In genomic region chr12:112992541-112993398, GRCh38 we compare ENCODE assay signal across 8 cellular contexts. TPM values are rescaled to one million over a fixed set of nuclear protein-coding genes. Genes with fewer than 3 reads are reported as not detected.
A peak's percentile ranks its signal among the peaks of the same experiment; 100 is the strongest.
DNase-seq lines count a peak whose midpoint lies in the region; ATAC-seq and TF ChIP-seq lines count a peak whose summit lies in the region.

No MANE protein-coding gene starts in this region.

- no peak overlapping the region for H3K4me2 ChIP-seq in hepatocyte

- DNase-seq in GM06990 (ENCODE audit: extremely low read depth, insufficient read length) (peak; percentile 24), NAMALWA (ENCODE audit: low spot score) (peak; percentile 88), SW480 (ENCODE audit: low spot score) (peak; percentile 58), ascending aorta (ENCODE audit: low spot score in 2 of 2) (peak in 1 of 2 donors; percentile 65), hepatocyte (ENCODE audit: low spot score) (peak; percentile 59), spleen (no peak)

- H3K27me3 ChIP-seq in GM06990 (replicated peaks; ENCODE audit: control insufficient read depth, insufficient read depth, low read length), result no peaks in the 10 kb centered on the region
- H3K27me3 ChIP-seq in ascending aorta, result no peaks in the 10 kb centered on the region
- peaks cover 3% of the 10 kb centered on the region for H3K27me3 ChIP-seq in hepatocyte
- H3K27me3 ChIP-seq in spleen (replicated peaks in 1 of 7), result no peaks in the 10 kb centered on the region

- H3K4me1 ChIP-seq in ascending aorta (no peaks in the 10 kb centered on the region), hepatocyte (ENCODE audit: insufficient read depth) (no peaks in the 10 kb centered on the region), spleen (peaks cover 0 to 23% (median 8%) of the 10 kb centered on the region in 6 donors)

- H2AFZ ChIP-seq in hepatocyte, result no peak overlapping the region

- no peaks in the 10 kb centered on the region for H3K9me2 ChIP-seq in hepatocyte (replicated peaks; ENCODE audit: insufficient read depth)

- H3K79me2 ChIP-seq in hepatocyte, result no peaks in the 10 kb centered on the region

- WGBS in hepatocyte (ENCODE audit: low lambda C conversion rate, missing lambda C conversion rate), result 5% methylated on average over 2 of the region's 2 CpGs
- WGBS in spleen, 5 donors, result 6 to 32% (median 30%) methylated on average over 2 of the region's 2 CpGs

- intact Hi-C loops in ascending aorta (cut with DNase I) (no loop called here), spleen (cut with DNase I; ENCODE audit: low total_unique reads) (loop anchor here (2.0 kb wide), 1 partner anchor 38 kb away; no protein-coding TSS in a partner anchor)

- no peak overlapping the region for H3K4me3 ChIP-seq in GM06990 (replicated peaks; ENCODE audit: low read depth, low read length)
- no peak overlapping the region for H3K4me3 ChIP-seq in ascending aorta
- H3K4me3 ChIP-seq in hepatocyte, result no peak overlapping the region
- no peak overlapping the region for H3K4me3 ChIP-seq in spleen

- H4K20me1 ChIP-seq in hepatocyte (ENCODE audit: insufficient read depth, poor library complexity, severe bottlenecking), result no peaks in the 10 kb centered on the region

- H3K9me3 ChIP-seq in ascending aorta, result no peaks in the 10 kb centered on the region
- H3K9me3 ChIP-seq in hepatocyte (ENCODE audit: low read depth), result no peaks in the 10 kb centered on the region
- H3K9me3 ChIP-seq in spleen, result no peaks in the 10 kb centered on the region

- TF ChIP-seq CTCF in GM06990 (IDR thresholded peaks at IDR 0.05; ENCODE audit: insufficient read depth, low read length, poor library complexity, severe bottlenecking) (peak; percentile 94), ascending aorta (IDR thresholded peaks at IDR 0.05) (peak; percentile 43 to 67 (median 62)), hepatocyte (IDR thresholded peaks at IDR 0.05; ENCODE audit: poor library complexity) (peak; percentile 77), spleen (IDR thresholded peaks at IDR 0.05 in 8 of 11, conservative IDR thresholded peaks at IDR 0.05 in 3 of 11) (peak; percentile 55 to 94 (median 87))

- no peak for TF ChIP-seq POLR2A in spleen (IDR thresholded peaks at IDR 0.05)

- H3K27ac ChIP-seq in ascending aorta, result no peak overlapping the region
- no peak overlapping the region for H3K27ac ChIP-seq in hepatocyte
- peak overlapping the region in 1 of 8 donors; percentile 12 for H3K27ac ChIP-seq in spleen

- H3K36me3 ChIP-seq in GM06990 (ENCODE audit: control insufficient read depth, insufficient read depth, low read length) (peaks cover 40% of the 10 kb centered on the region), ascending aorta (peaks cover 4 to 5% of the 10 kb centered on the region in 2 donors), hepatocyte (replicated peaks; ENCODE audit: insufficient read depth, low read depth) (no peaks in the 10 kb centered on the region), spleen (peaks cover 2 to 95% (median 55%) of the 10 kb centered on the region in 6 donors)

- ATAC-seq in HG03439 (IDR thresholded peaks at IDR 0.05; ENCODE audit: unreplicated experiment) (no peak), GM19467 (IDR thresholded peaks at IDR 0.05; ENCODE audit: unreplicated experiment) (no peak)

RNA-seq across cellular contexts. Expression of gene OAS2, which starts 14.5 kb away (rescaled TPM):
- total RNA-seq in ascending aorta (8.0 TPM), hepatocyte (0.44 and 0.50 TPM in 2 replicates), spleen (10 to 100 TPM; 37.9 to 71.4 (median 48.7) TPM)
- polyA plus RNA-seq in hepatocyte (not detected in 2 replicates), spleen (10 to 100 TPM; 21.0 to 32.1 (median 25.6) TPM)

RNA-seq across cellular contexts. Expression of gene OAS3, which starts 54.5 kb away (rescaled TPM):
- total RNA-seq in ascending aorta (7.0 TPM), hepatocyte (9.0 and 15.0 TPM in 2 replicates), spleen (10 to 100 TPM; 26.9 to 54.5 (median 37.3) TPM)
- polyA plus RNA-seq in hepatocyte (5.5 and 6.6 TPM in 2 replicates), spleen (10 to 100 TPM in 1 of 3 donors, 1 to 10 TPM in 2; 5.0 to 14.7 (median 5.5) TPM)
